8 cellular contexts compared by ENCODE assay signal in genomic region chrX:71911731-71912050, GRCh38. TPM values are rescaled to one million over a fixed set of nuclear protein-coding genes. Genes with fewer than 3 reads are reported as not detected.
DNase-seq lines count a peak whose midpoint lies in the region; ATAC-seq, FAIRE-seq and TF ChIP-seq lines count a peak whose summit lies in the region.

No MANE protein-coding gene starts in this region.

- H4K5ac ChIP-seq in H1 (ENCODE audit: insufficient read length, low read depth, low read length), result no peak overlapping the region

- ATAC-seq in stimulated activated naive CD8-positive, alpha-beta T cell treated with anti-CD3 and anti-CD28 coated beads, Interleukin-15, amount 100 ng/mL, for 72 hours, result peak; percentile 14
- no peak for ATAC-seq in stimulated activated naive CD8-positive, alpha-beta T cell treated with anti-CD3 and anti-CD28 coated beads, Interleukin-15, Interleukin-2, amounts not matched to agents 100 U/mL and 50 U/mL, for 24 hours
- no peak for ATAC-seq in HG02623 (IDR thresholded peaks at IDR 0.05; ENCODE audit: unreplicated experiment)
- ATAC-seq in HG03439 (IDR thresholded peaks at IDR 0.05; ENCODE audit: unreplicated experiment), result no peak

- H2AK5ac ChIP-seq in H1 (ENCODE audit: low read depth, low read length), result no peak overlapping the region

- H2BK120ac ChIP-seq in H1 (replicated peaks; ENCODE audit: low read depth, low read length), result no peak overlapping the region

- no peak for TF ChIP-seq CTCF in H1 (IDR thresholded peaks at IDR 0.05; ENCODE audit: control extremely low read depth in 1 of 3, insufficient read depth in 1 of 3, low read depth in 1 of 3, low read length in 3 of 3)
- no peak for TF ChIP-seq CTCF in nephron (IDR thresholded peaks at IDR 0.05; ENCODE audit: unreplicated experiment in 3 of 3)

- no peak overlapping the region for H3K14ac ChIP-seq in H1 (ENCODE audit: insufficient read length)

- H4K8ac ChIP-seq in H1 (ENCODE audit: extremely low read depth, insufficient read depth, low read length), result no peak overlapping the region

- POLR2A ChIA-PET in H1 (lab: Charles Lee; ENCODE audit: partially characterized antibody), result interaction anchor here (0.7 to 3.5 kb wide), 12 partner anchors 8 to 106 kb away, joined by 3 to 18 read pairs (median 4); no protein-coding TSS in a partner anchor

- no peak overlapping the region; the same call in 1 of the 2 replicates for H3K18ac ChIP-seq in H1 (ENCODE audit: extremely low read depth, low read length)

- peaks cover 74% of the 10 kb centered on the region for H3K27me3 Mint-ChIP-seq in stimulated activated naive CD8-positive, alpha-beta T cell treated with anti-CD3 and anti-CD28 coated beads, Interleukin-15, amount 100 ng/mL, for 72 hours
- no peaks in the 10 kb centered on the region for H3K27me3 Mint-ChIP-seq in nephron (ENCODE audit: low read depth)

- CTCF ChIA-PET in H1 (lab: Charles Lee; ENCODE audit: partially characterized antibody), result interaction anchor here (0.5 to 7.0 kb wide), 12 partner anchors 26 to 401 kb away, joined by 3 to 68 read pairs (median 4); no protein-coding TSS in a partner anchor

- H3K4me1 Mint-ChIP-seq in stimulated activated naive CD8-positive, alpha-beta T cell treated with anti-CD3 and anti-CD28 coated beads, Interleukin-15, amount 100 ng/mL, for 72 hours, result no peaks in the 10 kb centered on the region
- peaks cover 28% of the 10 kb centered on the region for H3K4me1 Mint-ChIP-seq in nephron

- DNase-seq in stimulated activated naive CD8-positive, alpha-beta T cell treated with anti-CD3 and anti-CD28 coated beads, Interleukin-15, amount 100 ng/mL, for 72 hours, result no peak
- no peak for DNase-seq in stimulated activated naive CD8-positive, alpha-beta T cell treated with anti-CD3 and anti-CD28 coated beads, Interleukin-15, Interleukin-2, amounts not matched to agents 100 U/mL and 50 U/mL, for 24 hours
- DNase-seq in H1 (ENCODE audit: low read depth in 1 of 2, low spot score in 2 of 2) (no peak), NCI-H446 (lab: John Stamatoyannopoulos, UW) (no peak), kidney tubule cell (ENCODE audit: low spot score) (no peak)

- peak overlapping the region in 3 of 4 experiments; percentile 25 to 47 (median 34); a peak in 5 of 7 replicates for H3K9ac ChIP-seq in H1 (replicated peaks in 1 of 4; ENCODE audit: extremely low read depth in 1 of 4, low read depth in 3 of 4, low read length in 3 of 4)

- H3K27ac ChIP-seq in H1 (ENCODE audit: low read depth, low read length), result peak overlapping the region; percentile 45; the same call in 1 of the 2 replicates

- H3K4me1 ChIP-seq in H1 (replicated peaks in 1 of 4; ENCODE audit: control insufficient read depth in 3 of 4, insufficient read depth in 4 of 4, low read length in 3 of 4), result peaks cover 2 to 8% (median 6%) of the 10 kb centered on the region in 4 experiments; a peak in 4 of 7 replicates

- H2BK12ac ChIP-seq in H1 (ENCODE audit: low read depth, low read length), result no peak overlapping the region

- no peak for FAIRE-seq in H1 (lab: Jason Lieb, UNC)

- no peak overlapping the region for H3K4ac ChIP-seq in H1 (replicated peaks; ENCODE audit: insufficient read length, low read depth, low read length)

- H4K20me1 ChIP-seq in H1 (replicated peaks in 1 of 2; ENCODE audit: control insufficient read depth in 1 of 2, insufficient read depth in 2 of 2, low read length in 2 of 2), result peaks cover 0 to 4% of the 10 kb centered on the region in 2 experiments

- no peaks in the 10 kb centered on the region for H3K27me3 ChIP-seq in H1 (replicated peaks in 1 of 4; ENCODE audit: control insufficient read depth in 3 of 4, extremely low read depth in 1 of 4, insufficient read depth in 3 of 4, low read length in 3 of 4)

- H3K56ac ChIP-seq in H1 (replicated peaks; ENCODE audit: insufficient read length, low read depth, low read length), result peak overlapping the region; percentile 30

- no peak overlapping the region for H2BK15ac ChIP-seq in H1 (ENCODE audit: low read length)

- H3K9me3 Mint-ChIP-seq in stimulated activated naive CD8-positive, alpha-beta T cell treated with anti-CD3 and anti-CD28 coated beads, Interleukin-15, amount 100 ng/mL, for 72 hours, result no peaks in the 10 kb centered on the region
- H3K9me3 Mint-ChIP-seq in nephron, result peaks cover 3% of the 10 kb centered on the region

- H3K4me3 ChIP-seq in H1 (ENCODE audit: extremely low read depth in 1 of 4, insufficient read depth in 2 of 4, low read depth in 3 of 4, low read length in 4 of 4), result peak overlapping the region; percentile 53 to 86 (median 72)

- peak overlapping the region; percentile 77 to 87 for H3K4me2 ChIP-seq in H1 (ENCODE audit: insufficient read depth in 1 of 2, low read depth in 2 of 2, low read length in 2 of 2)

- TF ChIP-seq RAD21 in H1 (IDR thresholded peaks at IDR 0.05 in 1 of 2, conservative IDR thresholded peaks at IDR 0.05 in 1 of 2; ENCODE audit: low read depth in 2 of 2, low read length in 2 of 2), result no peak

- TF ChIP-seq EP300 in H1 (IDR thresholded peaks at IDR 0.05; ENCODE audit: borderline replicate concordance in 1 of 2, low read depth in 2 of 2, low read length in 2 of 2), result no peak

- no peak overlapping the region for H3K23ac ChIP-seq in H1 (ENCODE audit: insufficient read length)

- H3K79me2 ChIP-seq in H1 (ENCODE audit: control insufficient read depth in 1 of 2, insufficient read depth in 2 of 2, low read length in 2 of 2), result peaks cover 3 to 44% of the 10 kb centered on the region in 2 experiments; a peak in 3 of 4 replicates

- H3K4me3 Mint-ChIP-seq in stimulated activated naive CD8-positive, alpha-beta T cell treated with anti-CD3 and anti-CD28 coated beads, Interleukin-15, amount 100 ng/mL, for 72 hours, result peak overlapping the region; percentile 53 to 67
- peak overlapping the region; percentile 82 to 87 (median 86) for H3K4me3 Mint-ChIP-seq in nephron

- 0 out of 2 replicates have a peak, but pooled peaks cover 3% of the 10 kb centered on the region for H3K79me1 ChIP-seq in H1 (ENCODE audit: low read depth, low read length)

- no peaks in the 10 kb centered on the region for H3K36me3 ChIP-seq in H1 (ENCODE audit: control insufficient read depth in 2 of 4, insufficient read depth in 4 of 4, low read length in 3 of 4)

- H4K91ac ChIP-seq in H1 (replicated peaks; ENCODE audit: insufficient read length, low read length), result no peak overlapping the region

- 7% methylated on average over 2 of the region's 29 CpGs; no CpG with 5 or more reads in 1 of the 2 experiments for WGBS in H1 (ENCODE audit: extremely low coverage in 1 of 2, insufficient coverage in 1 of 2, insufficient read length in 1 of 2, insufficient replicate concordance in 2 of 2, low coverage in 1 of 2, low lambda C conversion rate in 2 of 2, missing lambda C conversion rate in 1 of 2), 2 experiments

- TF ChIP-seq POLR2A in H1 (IDR thresholded peaks at IDR 0.05; ENCODE audit: control extremely low read depth in 1 of 2, low read depth in 2 of 2, low read length in 2 of 2), result no peak

- H3K23me2 ChIP-seq in H1 (ENCODE audit: low read depth, low read length), result peaks cover 4% of the 10 kb centered on the region; the same call in 1 of the 2 replicates

- no peak overlapping the region for H3K27ac Mint-ChIP-seq in stimulated activated naive CD8-positive, alpha-beta T cell treated with anti-CD3 and anti-CD28 coated beads, Interleukin-15, amount 100 ng/mL, for 72 hours
- H3K27ac Mint-ChIP-seq in nephron, result peak overlapping the region; percentile 63 to 76 (median 63)

- no peaks in the 10 kb centered on the region for H3K36me3 Mint-ChIP-seq in nephron (ENCODE audit: low read depth)

- no peak overlapping the region for H2BK20ac ChIP-seq in H1 (ENCODE audit: low read length)

- no peak overlapping the region for H2BK5ac ChIP-seq in H1 (ENCODE audit: low read depth, low read length)

- no peak overlapping the region for H2AFZ ChIP-seq in H1 (ENCODE audit: low read length)

- H3K9me3 ChIP-seq in H1 (ENCODE audit: insufficient read depth in 2 of 2, low read depth in 1 of 2, low read length in 1 of 2), result no peaks in the 10 kb centered on the region

TF ChIP-seq in H1, 55 proteins besides CTCF, POLR2A, EP300 and RAD21:
- TF ChIP-seq EZH2 (IDR thresholded peaks at IDR 0.05; ENCODE audit: low read depth, low read length, severe bottlenecking) (no peak), RBBP5 (IDR thresholded peaks at IDR 0.05; ENCODE audit: borderline replicate concordance, low read depth, low read length) (peak; percentile 48; the same call in 1 of the 2 replicates), TAF1 (IDR thresholded peaks at IDR 0.05; ENCODE audit: low read depth, low read length) (no peak), CREB1 (IDR thresholded peaks at IDR 0.05) (no peak)

RNA-seq across cellular contexts. Expression of gene NHSL2, which starts 1.0 kb away (rescaled TPM):
- 6.8 and 7.2 TPM in 2 replicates for total RNA-seq in H1 (2021; fragmentation: NEBNext Ultra II Directional; extraction: Animal tissue kit (Norgen Biotek cat#: 25700))
- 3.7 and 4.0 TPM in 2 replicates for polyA plus RNA-seq in H1 (2011; rRNA removed)
- polyA plus RNA-seq in H1 (2011; cell fraction: cytosol; rRNA removed), result 2.6 TPM
- 8.2 TPM for polyA plus RNA-seq in H1 (2011; cell fraction: nucleus; rRNA removed)
- 2.7 to 3.6 TPM (median 3.0 TPM) in 4 replicates for polyA plus RNA-seq in H1 (2012, experiment 1 of 2)
- polyA plus RNA-seq in H1 (2012, experiment 2 of 2), result 0.49 TPM
- polyA plus RNA-seq in H1 (2013, experiment 1 of 2), result 3.6 TPM
- 3.1 TPM for polyA plus RNA-seq in H1 (2013, experiment 2 of 2)
- 14.8 and 15.6 TPM in 2 replicates for polyA minus RNA-seq in H1 (2011; rRNA and poly(A)+ RNA removed)
- polyA minus RNA-seq in H1 (2011; cell fraction: cytosol; rRNA and poly(A)+ RNA removed), result 5.2 TPM
- 16.6 TPM for polyA minus RNA-seq in H1 (2011; cell fraction: nucleus; rRNA and poly(A)+ RNA removed)

Comparison
In these comparisons a context has a peak if more than half of its experiments do, and no peak if none do; other contexts are left out.
1. H3K27ac Mint-ChIP-seq: peak in nephron (3 of 3); none in stimulated activated naive CD8-positive, alpha-beta T cell treated with anti-CD3 and anti-CD28 coated beads, Interleukin-15, amount 100 ng/mL, for 72 hours (0 of 2).